In genomic region chr1:85584264-85584781, GRCh38 we compare ENCODE assay signal across 11 cellular contexts. TPM values are rescaled to one million over a fixed set of nuclear protein-coding genes. Genes with fewer than 3 reads are reported as not detected.
A peak's percentile ranks its signal among the peaks of the same experiment; 100 is the strongest.
DNase-seq lines count a peak whose midpoint lies in the region; ATAC-seq and TF ChIP-seq lines count a peak whose summit lies in the region.
"Had no signal": no experiment of that assay in that cellular context is flagged by ENCODE, and none has a peak within 500 bp of the region (broad histone marks: within the 10 kb centered on the region; RNA-seq: fewer than 3 reads in every experiment).

No MANE protein-coding gene starts in this region.

- H3K4me1 Mint-ChIP-seq in stimulated activated memory B cell treated with anti-CD40 and anti-IgM and Interleukin-4, amounts not matched to agents 10 μg/mL and 1 μg/mL and 100 μg/mL, for 72 hours: peaks cover 24% of the 10 kb centered on the region

- TF ChIP-seq RAD21 in HCT116 (IDR thresholded peaks at IDR 0.05; ENCODE audit: low read depth): no peak

- no peak for TF ChIP-seq EP300 in suprapubic skin (IDR thresholded peaks at IDR 0.05)

- H3K9me3 Mint-ChIP-seq in stimulated activated memory B cell treated with anti-CD40 and anti-IgM and Interleukin-4, amounts not matched to agents 10 μg/mL and 1 μg/mL and 100 μg/mL, for 72 hours: no peaks in the 10 kb centered on the region

- H4K20me1 ChIP-seq in HCT116 (ENCODE audit: insufficient read depth) (peaks cover 7% of the 10 kb centered on the region; the same call in 1 of the 2 replicates), Karpas-422 (ENCODE audit: insufficient read depth, low read depth, low read length) (no peaks in the 10 kb centered on the region)

- H3K36me3 ChIP-seq in HCT116 (ENCODE audit: control insufficient read depth in 1 of 2, insufficient read depth in 2 of 2, low read length in 2 of 2) (peaks cover 5 to 18% of the 10 kb centered on the region in 2 experiments; a peak in 3 of 4 replicates), suprapubic skin (peaks cover 14% of the 10 kb centered on the region), Karpas-422 (ENCODE audit: insufficient read depth, low read length) (no peaks in the 10 kb centered on the region)

- no peak overlapping the region for H3K4me3 ChIP-seq in HCT116 (replicated peaks in 1 of 2; ENCODE audit: low read depth in 1 of 2, low read length in 2 of 2)
- peak overlapping the region; percentile 90; the same call in 1 of the 2 replicates for H3K4me3 ChIP-seq in WI38 (ENCODE audit: low read depth, low read length)
- peak overlapping the region; percentile 84 for H3K4me3 ChIP-seq in suprapubic skin
- H3K4me3 ChIP-seq in Karpas-422 (ENCODE audit: low read length): no peak overlapping the region

- H3K27ac ChIP-seq in HCT116 (ENCODE audit: low read depth, low read length) (no peak overlapping the region), suprapubic skin (no peak overlapping the region), Karpas-422 (ENCODE audit: low read length) (no peak overlapping the region)

- POLR2A ChIA-PET in HCT116 (lab: Charles Lee): interaction anchor here (1.1 to 2.2 kb wide), 3 partner anchors 23 to 276 kb away, joined by 3 to 5 read pairs (median 5); no protein-coding TSS in a partner anchor

- H3K9ac ChIP-seq in HCT116 (ENCODE audit: low read length) (no peak overlapping the region), Karpas-422 (ENCODE audit: low read length) (no peak overlapping the region)

- H3K27me3 Mint-ChIP-seq in stimulated activated memory B cell treated with anti-CD40 and anti-IgM and Interleukin-4, amounts not matched to agents 10 μg/mL and 1 μg/mL and 100 μg/mL, for 72 hours: peaks cover 58% of the 10 kb centered on the region

- no peak overlapping the region for H3K4me3 Mint-ChIP-seq in stimulated activated memory B cell treated with anti-CD40 and anti-IgM and Interleukin-4, amounts not matched to agents 10 μg/mL and 1 μg/mL and 100 μg/mL, for 72 hours

- intact Hi-C loops in HCT116 (cut with micrococcal nuclease): no loop called here

- TF ChIP-seq CTCF in HCT116 (IDR thresholded peaks at IDR 0.05 in 2 of 3, conservative IDR thresholded peaks at IDR 0.05 in 1 of 3; ENCODE audit: borderline replicate concordance in 1 of 3, insufficient read depth in 1 of 3, low read depth in 2 of 3, low read length in 2 of 3) (no peak), WI38 (IDR thresholded peaks at IDR 0.05; ENCODE audit: low read depth, low read length) (no peak), suprapubic skin (IDR thresholded peaks at IDR 0.05) (no peak)

- RAD21 ChIA-PET in HCT116 (lab: Charles Lee; ENCODE audit: low non-redundant PET in 1 of 2, low total read pairs in 2 of 2, uncharacterized antibody in 2 of 2, unreplicated experiment in 2 of 2): no interaction called here

- H3K9me2 ChIP-seq in HCT116 (ENCODE audit: insufficient read depth) (no peaks in the 10 kb centered on the region), Karpas-422 (replicated peaks; ENCODE audit: insufficient read depth, low read length) (no peaks in the 10 kb centered on the region)

- H3K79me2 ChIP-seq in HCT116 (ENCODE audit: insufficient read depth, low read length): peaks cover 27% of the 10 kb centered on the region
- H3K79me2 ChIP-seq in Karpas-422 (ENCODE audit: low read length): no peaks in the 10 kb centered on the region

- DNase-seq in HCT116 (ENCODE audit: low read depth, low spot score) (no peak), hepatic stellate cell (ENCODE audit: low spot score) (peak; percentile 54), suprapubic skin (ENCODE audit: low spot score in 2 of 2) (no peak), DMS153 treated with DMSO at 0.1 percent for 48 hours (lab: John Stamatoyannopoulos, UW; ENCODE audit: unreplicated experiment) (no peak), Karpas-422 (no peak)
- DNase-seq in activated effector memory CD4-positive, alpha-beta T cell treated with Interleukin-2 at 50 U/mL for 16 hours: no peak
- DNase-seq: activated CD4-positive, alpha-beta T cell treated with anti-CD3 and anti-CD28 coated beads, Interleukin-2, amount 50 U/mL, for 1 hour; effector CD4-positive, alpha-beta T cell; NCI-H2171 treated with DMSO at 0.1 percent for 48 hours had no signal

- WGBS in suprapubic skin: 39% methylated on average over 5 of the region's 5 CpGs

- TF ChIP-seq POLR2A in HCT116 (IDR thresholded peaks at IDR 0.05; ENCODE audit: borderline replicate concordance, extremely low read depth, insufficient read depth, insufficient read length) (no peak), suprapubic skin (IDR thresholded peaks at IDR 0.05) (no peak)

- no TSS peak for BruUV-seq in HCT116 (replicated peaks; lab: Mats Ljungman, UMichigan)

- H3K4me2 ChIP-seq in HCT116 (ENCODE audit: low read length) (peak overlapping the region; percentile 56), Karpas-422 (ENCODE audit: low read depth, low read length, poor library complexity, severe bottlenecking) (no peak overlapping the region)

- H2AFZ ChIP-seq in HCT116 (ENCODE audit: low read depth, low read length, poor library complexity, severe bottlenecking): no peak overlapping the region
- no peak overlapping the region for H2AFZ ChIP-seq in Karpas-422 (ENCODE audit: low read length)

- H3K27me3 ChIP-seq in HCT116 (ENCODE audit: insufficient read depth, low read length) (no peaks in the 10 kb centered on the region), suprapubic skin (no peaks in the 10 kb centered on the region), Karpas-422 (ENCODE audit: low read length) (no peaks in the 10 kb centered on the region)

- CTCF ChIA-PET in HCT116 (lab: Charles Lee): interaction anchor here (1.2 to 2.3 kb wide), 4 partner anchors 22 to 276 kb away, joined by 3 to 6 read pairs (median 4); no protein-coding TSS in a partner anchor

- H3K36me3 Mint-ChIP-seq in stimulated activated memory B cell treated with anti-CD40 and anti-IgM and Interleukin-4, amounts not matched to agents 10 μg/mL and 1 μg/mL and 100 μg/mL, for 72 hours: peaks cover 3% of the 10 kb centered on the region

- no peak for ATAC-seq in HCT116
- no peak for ATAC-seq in stimulated activated memory B cell treated with anti-CD40 and anti-IgM and Interleukin-4, amounts not matched to agents 10 μg/mL and 1 μg/mL and 100 μg/mL, for 72 hours

- no peaks in the 10 kb centered on the region for H3K9me3 ChIP-seq in HCT116 (ENCODE audit: control insufficient read depth in 1 of 2, insufficient read depth in 1 of 2, low read depth in 1 of 2, low read length in 2 of 2)
- H3K9me3 ChIP-seq in suprapubic skin: no peaks in the 10 kb centered on the region
- H3K9me3 ChIP-seq in Karpas-422 (ENCODE audit: low read length): no peaks in the 10 kb centered on the region

- no peak overlapping the region for H3K27ac Mint-ChIP-seq in stimulated activated memory B cell treated with anti-CD40 and anti-IgM and Interleukin-4, amounts not matched to agents 10 μg/mL and 1 μg/mL and 100 μg/mL, for 72 hours

- H3K4me1 ChIP-seq in HCT116 (ENCODE audit: control insufficient read depth in 1 of 2, insufficient read depth in 2 of 2, low read length in 2 of 2): peaks cover 32 to 46% of the 10 kb centered on the region in 2 experiments
- H3K4me1 ChIP-seq in suprapubic skin: peaks cover 16% of the 10 kb centered on the region
- no peaks in the 10 kb centered on the region for H3K4me1 ChIP-seq in Karpas-422 (ENCODE audit: low read length)

TF ChIP-seq in HCT116, 20 proteins besides CTCF, POLR2A, EP300 and RAD21:
- TF ChIP-seq, protein P1, sequence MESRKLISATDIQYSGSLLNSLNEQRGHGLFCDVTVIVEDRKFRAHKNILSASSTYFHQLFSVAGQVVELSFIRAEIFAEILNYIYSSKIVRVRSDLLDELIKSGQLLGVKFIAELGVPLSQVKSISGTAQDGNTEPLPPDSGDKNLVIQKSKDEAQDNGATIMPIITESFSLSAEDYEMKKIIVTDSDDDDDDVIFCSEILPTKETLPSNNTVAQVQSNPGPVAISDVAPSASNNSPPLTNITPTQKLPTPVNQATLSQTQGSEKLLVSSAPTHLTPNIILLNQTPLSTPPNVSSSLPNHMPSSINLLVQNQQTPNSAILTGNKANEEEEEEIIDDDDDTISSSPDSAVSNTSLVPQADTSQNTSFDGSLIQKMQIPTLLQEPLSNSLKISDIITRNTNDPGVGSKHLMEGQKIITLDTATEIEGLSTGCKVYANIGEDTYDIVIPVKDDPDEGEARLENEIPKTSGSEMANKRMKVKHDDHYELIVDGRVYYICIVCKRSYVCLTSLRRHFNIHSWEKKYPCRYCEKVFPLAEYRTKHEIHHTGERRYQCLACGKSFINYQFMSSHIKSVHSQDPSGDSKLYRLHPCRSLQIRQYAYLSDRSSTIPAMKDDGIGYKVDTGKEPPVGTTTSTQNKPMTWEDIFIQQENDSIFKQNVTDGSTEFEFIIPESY (IDR thresholded peaks at IDR 0.05; ENCODE audit: extremely low read depth, insufficient replicate concordance, low read length): no peak
- TF ChIP-seq, protein P2, sequence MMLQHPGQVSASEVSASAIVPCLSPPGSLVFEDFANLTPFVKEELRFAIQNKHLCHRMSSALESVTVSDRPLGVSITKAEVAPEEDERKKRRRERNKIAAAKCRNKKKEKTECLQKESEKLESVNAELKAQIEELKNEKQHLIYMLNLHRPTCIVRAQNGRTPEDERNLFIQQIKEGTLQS (IDR thresholded peaks at IDR 0.05): no peak
- TF ChIP-seq MAX (IDR thresholded peaks at IDR 0.05): no peak
- no peak for TF ChIP-seq CBX3 (IDR thresholded peaks at IDR 0.05; ENCODE audit: low read depth)
- TF ChIP-seq YY1 (IDR thresholded peaks at IDR 0.05; ENCODE audit: extremely low read depth, insufficient replicate concordance, low read depth, low read length): no peak
- no peak for TF ChIP-seq FOSL1 (IDR thresholded peaks at IDR 0.05; ENCODE audit: low read depth)
- TF ChIP-seq POLR2AphosphoS5 (IDR thresholded peaks at IDR 0.05; ENCODE audit: low read depth, low read length): no peak
- TF ChIP-seq EZH2phosphoT487 (IDR thresholded peaks at IDR 0.05; ENCODE audit: borderline replicate concordance): no peak
- TF ChIP-seq ZNF274 (IDR thresholded peaks at IDR 0.05; ENCODE audit: low read depth, low read length): no peak
- no peak for TF ChIP-seq SRF (IDR thresholded peaks at IDR 0.05; ENCODE audit: low read depth)
- TF ChIP-seq SP1 (IDR thresholded peaks at IDR 0.05; ENCODE audit: low read depth): no peak
- no peak for TF ChIP-seq TCF7L2 (IDR thresholded peaks at IDR 0.05; ENCODE audit: borderline replicate concordance, extremely low read depth, insufficient read depth, insufficient read length)
- TF ChIP-seq EZH2 (IDR thresholded peaks at IDR 0.05): no peak
TF ChIP-seq in HCT116: peak in this region for 0.

RNA-seq across cellular contexts. Expression of gene CCN1, which starts 3.8 kb away (rescaled TPM):
- 21.9 TPM for total RNA-seq in HCT116 (2021; ENCODE audit: unreplicated experiment)
- 75.5 and 156 TPM in 2 replicates for polyA plus RNA-seq in HCT116 (2012)
- 100 to 1,000 TPM in 2 of 4 donors, 10 to 100 TPM in 2; 88.0 to 236 (median 105) TPM for total RNA-seq in suprapubic skin
- total RNA-seq in Karpas-422 (2014; rRNA removed; shearing (Covaris generic); ENCODE audit: low replicate concordance): 0.07 TPM in 1 of 2 replicates, not detected in the other

Comparison
In these comparisons a context has a peak if more than half of its experiments do, and no peak if none do; other contexts are left out.
1. H3K4me3 ChIP-seq: peak in WI38 (single experiment) and suprapubic skin (single experiment); none in HCT116 (0 of 2) and Karpas-422 (single experiment).
2. RNA of gene CCN1, which starts 3.8 kb away (total RNA-seq): 88.0 to 236 TPM in suprapubic skin and 21.9 TPM in HCT116 (single experiment); 0.07 TPM in Karpas-422; every median in the first group is over 10 times any median in the second.